ENCODE assay signal across 11 cellular contexts in genomic region chr5:4295663-4296339, GRCh38.
DNase-seq lines count a peak whose midpoint lies in the region; ATAC-seq, FAIRE-seq and TF ChIP-seq lines count a peak whose summit lies in the region.
"Had no signal": no experiment of that assay in that cellular context is flagged by ENCODE, and none has a peak within 500 bp of the region (broad histone marks: within the 10 kb centered on the region; RNA-seq: fewer than 3 reads in every experiment).

No MANE protein-coding gene starts in this region.

- no peak overlapping the region for H3K4me3 ChIP-seq in DOHH2 (ENCODE audit: low read length)
- H3K4me3 ChIP-seq in H1 (ENCODE audit: extremely low read depth in 1 of 4, insufficient read depth in 2 of 4, low read depth in 3 of 4, low read length in 4 of 4): no peak overlapping the region
- H3K4me3 ChIP-seq in mucosa of descending colon: no peak overlapping the region

- no peak overlapping the region for H2BK5ac ChIP-seq in H1 (ENCODE audit: low read depth, low read length)

- intact Hi-C loops in mucosa of descending colon (cut with DNase I, micrococcal nuclease): no loop called here

- H3K27ac Mint-ChIP-seq in nephron: peak overlapping the region in 1 of 3 experiments; percentile 17
- H3K27ac Mint-ChIP-seq: memory B cell had no signal

- no peaks in the 10 kb centered on the region for H3K9me2 ChIP-seq in DOHH2 (replicated peaks; ENCODE audit: control insufficient read depth, low read length)

- H3K56ac ChIP-seq in H1 (replicated peaks; ENCODE audit: insufficient read length, low read depth, low read length): no peak overlapping the region

- H2BK120ac ChIP-seq in H1 (replicated peaks; ENCODE audit: low read depth, low read length): no peak overlapping the region

- H3K4me2 ChIP-seq in DOHH2 (ENCODE audit: low read length) (no peak overlapping the region), H1 (ENCODE audit: insufficient read depth in 1 of 2, low read depth in 2 of 2, low read length in 2 of 2) (peak overlapping the region in 1 of 2 experiments; percentile 37; a peak in 2 of 4 replicates)

- no peak overlapping the region for H2BK15ac ChIP-seq in H1 (ENCODE audit: low read length)

- H3K9me3 ChIP-seq in DOHH2 (ENCODE audit: control insufficient read depth, insufficient read depth, low read length) (no peaks in the 10 kb centered on the region), H1 (ENCODE audit: insufficient read depth in 2 of 2, low read depth in 1 of 2, low read length in 1 of 2) (no peaks in the 10 kb centered on the region), mucosa of descending colon (peaks cover 7% of the 10 kb centered on the region)

- no peaks in the 10 kb centered on the region for H3K27me3 ChIP-seq in DOHH2 (ENCODE audit: control insufficient read depth, low read length)
- no peaks in the 10 kb centered on the region; a peak in 1 of 7 replicates for H3K27me3 ChIP-seq in H1 (replicated peaks in 1 of 4; ENCODE audit: control insufficient read depth in 3 of 4, extremely low read depth in 1 of 4, insufficient read depth in 3 of 4, low read length in 3 of 4)

- H3K4me1 Mint-ChIP-seq in nephron: peaks cover 8% of the 10 kb centered on the region
- H3K4me1 Mint-ChIP-seq: memory B cell had no signal

- H3F3A ChIP-seq in DOHH2 (ENCODE audit: control insufficient read depth, insufficient read depth): no peaks in the 10 kb centered on the region

- H3K4me1 ChIP-seq in DOHH2 (ENCODE audit: control insufficient read depth, low read length) (no peaks in the 10 kb centered on the region), H1 (replicated peaks in 1 of 4; ENCODE audit: control insufficient read depth in 3 of 4, insufficient read depth in 4 of 4, low read length in 3 of 4) (peaks cover 0 to 2% (median 2%) of the 10 kb centered on the region in 4 experiments; a peak in 4 of 7 replicates), mucosa of descending colon (ENCODE audit: low read depth) (no peaks in the 10 kb centered on the region)

- TF ChIP-seq EP300 in H1 (IDR thresholded peaks at IDR 0.05; ENCODE audit: borderline replicate concordance in 1 of 2, low read depth in 2 of 2, low read length in 2 of 2): no peak

- no peak overlapping the region for H4K8ac ChIP-seq in H1 (ENCODE audit: extremely low read depth, insufficient read depth, low read length)

- peaks cover 34% of the 10 kb centered on the region for H3K27me3 Mint-ChIP-seq in nephron (ENCODE audit: low read depth)
- H3K27me3 Mint-ChIP-seq: memory B cell had no signal

- no peaks in the 10 kb centered on the region for H4K20me1 ChIP-seq in DOHH2 (ENCODE audit: control insufficient read depth, insufficient read depth, low read depth, low read length)
- H4K20me1 ChIP-seq in H1 (replicated peaks in 1 of 2; ENCODE audit: control insufficient read depth in 1 of 2, insufficient read depth in 2 of 2, low read length in 2 of 2): no peaks in the 10 kb centered on the region

- no peaks in the 10 kb centered on the region for H3K36me3 Mint-ChIP-seq in nephron (ENCODE audit: low read depth)
- H3K36me3 Mint-ChIP-seq: memory B cell had no signal

- no peak overlapping the region for H3K9ac ChIP-seq in H1 (replicated peaks in 1 of 4; ENCODE audit: extremely low read depth in 1 of 4, low read depth in 3 of 4, low read length in 3 of 4)

- TF ChIP-seq RAD21 in H1 (IDR thresholded peaks at IDR 0.05 in 1 of 2, conservative IDR thresholded peaks at IDR 0.05 in 1 of 2; ENCODE audit: low read depth in 2 of 2, low read length in 2 of 2): peak; percentile 91 to 96

- no peaks in the 10 kb centered on the region for H3K9me3 Mint-ChIP-seq in nephron

- no peak for TF ChIP-seq POLR2A in H1 (IDR thresholded peaks at IDR 0.05; ENCODE audit: control extremely low read depth in 1 of 2, low read depth in 2 of 2, low read length in 2 of 2)

- H2BK20ac ChIP-seq in H1 (ENCODE audit: low read length): no peak overlapping the region

- no peak overlapping the region for H3K27ac ChIP-seq in DOHH2 (ENCODE audit: low read depth, low read length)
- H3K27ac ChIP-seq in H1 (ENCODE audit: low read depth, low read length): no peak overlapping the region

- 42% methylated on average over 13 of the region's 13 CpGs; no CpG with 5 or more reads in 1 of the 2 experiments for WGBS in H1 (ENCODE audit: extremely low coverage in 1 of 2, insufficient coverage in 1 of 2, insufficient read length in 1 of 2, insufficient replicate concordance in 2 of 2, low coverage in 1 of 2, low lambda C conversion rate in 2 of 2, missing lambda C conversion rate in 1 of 2), 2 experiments

- no peak overlapping the region for H4K91ac ChIP-seq in H1 (replicated peaks; ENCODE audit: insufficient read length, low read length)

- FAIRE-seq in H1 (lab: Jason Lieb, UNC): peak; percentile 87

- H4K5ac ChIP-seq in H1 (ENCODE audit: insufficient read length, low read depth, low read length): no peak overlapping the region

- CTCF ChIA-PET in H1 (lab: Charles Lee; ENCODE audit: partially characterized antibody): interaction anchor here (0.5 to 3.6 kb wide), 80 partner anchors 8 to 1100 kb away, joined by 3 to 32 read pairs (median 4); no protein-coding TSS in a partner anchor

- H3K79me1 ChIP-seq in H1 (ENCODE audit: low read depth, low read length): no peaks in the 10 kb centered on the region

- ATAC-seq in mucosa of descending colon: no peak

- H3K14ac ChIP-seq in H1 (ENCODE audit: insufficient read length): no peak overlapping the region

- H3K79me2 ChIP-seq in DOHH2 (ENCODE audit: control insufficient read depth, low read length) (no peaks in the 10 kb centered on the region), H1 (ENCODE audit: control insufficient read depth in 1 of 2, insufficient read depth in 2 of 2, low read length in 2 of 2) (no peaks in the 10 kb centered on the region)

- no peak overlapping the region for H3K23ac ChIP-seq in H1 (ENCODE audit: insufficient read length)

- H2BK12ac ChIP-seq in H1 (ENCODE audit: low read depth, low read length): no peak overlapping the region

- H3K36me3 ChIP-seq in DOHH2 (ENCODE audit: control insufficient read depth, low read length) (no peaks in the 10 kb centered on the region), H1 (ENCODE audit: control insufficient read depth in 2 of 4, insufficient read depth in 4 of 4, low read length in 3 of 4) (no peaks in the 10 kb centered on the region), mucosa of descending colon (ENCODE audit: low read depth) (no peaks in the 10 kb centered on the region)

- DNase-seq in NCI-H524 (lab: John Stamatoyannopoulos, UW) (peak; percentile 74 to 88), H1 (ENCODE audit: low read depth in 1 of 2, low spot score in 2 of 2) (peak; percentile 13 to 69), GF-D8 (lab: John Stamatoyannopoulos, UW) (no peak), HCEC 1CT (no peak), SHP77 treated with DMSO at 0.1 percent for 48 hours (lab: John Stamatoyannopoulos, UW) (no peak), mucosa of descending colon (no peak)
- DNase-seq: NCI-H510A; stimulated activated CD4-positive, alpha-beta T cell treated with anti-CD3 and anti-CD28 coated beads, Interleukin-4, amount 100 ng/mL, for 24 hours had no signal

- H3K4ac ChIP-seq in H1 (replicated peaks; ENCODE audit: insufficient read length, low read depth, low read length): no peak overlapping the region

- H3K4me3 Mint-ChIP-seq in nephron: no peak overlapping the region
- H3K4me3 Mint-ChIP-seq: memory B cell had no signal

- POLR2A ChIA-PET in H1 (lab: Charles Lee; ENCODE audit: partially characterized antibody): no interaction called here

- no peak overlapping the region for H3K18ac ChIP-seq in H1 (ENCODE audit: extremely low read depth, low read length)

- TF ChIP-seq CTCF in DOHH2 (IDR thresholded peaks at IDR 0.05; ENCODE audit: low read depth, low read length, poor library complexity, severe bottlenecking): peak; percentile 52
- peak; percentile 58 to 72 (median 71) for TF ChIP-seq CTCF in H1 (IDR thresholded peaks at IDR 0.05; ENCODE audit: control extremely low read depth in 1 of 3, insufficient read depth in 1 of 3, low read depth in 1 of 3, low read length in 3 of 3)
- TF ChIP-seq CTCF in nephron (IDR thresholded peaks at IDR 0.05; ENCODE audit: unreplicated experiment in 3 of 3): peak; percentile 59 to 87 (median 74)
- TF ChIP-seq CTCF in mucosa of descending colon (IDR thresholded peaks at IDR 0.05): no peak

- peak overlapping the region; percentile 95 for H2AFZ ChIP-seq in H1 (ENCODE audit: low read length)

- H2AK5ac ChIP-seq in H1 (ENCODE audit: low read depth, low read length): no peak overlapping the region

- H3K23me2 ChIP-seq in H1 (ENCODE audit: low read depth, low read length): no peaks in the 10 kb centered on the region

TF ChIP-seq in H1, 55 proteins besides CTCF, POLR2A, EP300 and RAD21:
- TF ChIP-seq NRF1 (IDR thresholded peaks at IDR 0.05; ENCODE audit: low read depth, low read length): no peak
- peak; percentile 91 for TF ChIP-seq YY1 (IDR thresholded peaks at IDR 0.05; ENCODE audit: low read depth, low read length)
- TF ChIP-seq CREB1 (IDR thresholded peaks at IDR 0.05): peak; percentile 36; the same call in 1 of the 2 replicates

Comparison
In these comparisons a context has a peak if more than half of its experiments do, and no peak if none do; other contexts are left out.
1. DNase-seq: peak in NCI-H524 (2 of 2) and H1 (2 of 2); none in GF-D8 (single experiment), HCEC 1CT (single experiment), SHP77 treated with DMSO at 0.1 percent for 48 hours (single experiment) and mucosa of descending colon (0 of 3).